ENCODE assay signal across 13 cellular contexts in the genomic region with DNA sequence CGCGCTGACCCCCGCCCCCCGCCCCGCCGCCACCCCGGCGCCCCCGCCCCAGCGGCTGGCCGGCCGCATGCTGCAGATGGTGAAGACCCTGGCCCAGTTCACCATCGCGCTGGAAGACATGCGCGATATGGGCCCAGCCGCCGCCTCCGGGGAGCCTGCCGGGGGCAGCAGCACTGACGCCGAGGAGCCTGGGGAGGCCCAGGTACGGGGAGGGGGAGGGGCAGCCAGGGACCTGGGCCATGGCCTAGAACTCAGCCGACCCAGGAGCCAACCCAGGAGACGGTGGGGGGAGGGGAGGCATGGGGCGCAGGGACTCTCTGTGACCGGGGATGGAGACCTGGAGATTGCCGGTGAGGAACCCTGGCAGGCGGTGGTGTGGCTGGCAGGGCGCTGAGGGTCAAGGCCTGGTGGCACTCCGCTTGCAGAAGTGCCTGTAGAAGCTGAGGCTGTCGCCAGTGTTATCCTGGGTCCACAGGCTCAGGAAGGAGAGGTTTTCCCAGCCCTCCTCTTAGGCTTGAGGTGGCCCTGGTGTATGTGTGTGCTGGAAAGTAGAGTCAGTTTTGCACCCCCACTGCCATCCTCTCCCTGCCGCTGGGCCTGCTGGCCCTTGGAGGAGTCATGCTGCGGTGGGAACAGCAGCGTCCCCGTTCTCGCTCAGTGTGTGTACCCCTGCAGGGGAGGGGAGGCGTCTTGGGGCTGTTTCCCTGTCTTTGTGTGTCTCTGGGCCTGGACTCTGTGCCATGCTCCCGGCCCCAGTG. TPM values are rescaled to one million over a fixed set of nuclear protein-coding genes. Genes with fewer than 3 reads are reported as not detected.
DNase-seq lines count a peak whose midpoint lies in the region; TF ChIP-seq lines count a peak whose summit lies in the region.
"Had no signal": no experiment of that assay in that cellular context is flagged by ENCODE, and none has a peak within 500 bp of the region (broad histone marks: within the 10 kb centered on the region; RNA-seq: fewer than 3 reads in every experiment).

No MANE protein-coding gene starts in this region.

- peaks cover 24% of the 10 kb centered on the region for H3K27me3 ChIP-seq in HUES48 (ENCODE audit: control insufficient read depth, insufficient read depth, low read length)
- H3K27me3 ChIP-seq in kidney epithelial cell (ENCODE audit: control insufficient read depth, insufficient read depth, low read length), result no peaks in the 10 kb centered on the region
- H3K27me3 ChIP-seq: MG63 had no signal

- H3K9me3 ChIP-seq in HUES48 (ENCODE audit: control insufficient read depth, insufficient read depth, low read length), result no peaks in the 10 kb centered on the region
- H3K9me3 ChIP-seq: MG63 had no signal

- peak in 13 of 61 donors; percentile 18 to 55 (median 42) for DNase-seq in caudate nucleus (lab: John Stamatoyannopoulos, UW)
- no peak for DNase-seq in kidney epithelial cell (ENCODE audit: low read depth)
- peak; percentile 22 for DNase-seq in superior temporal gyrus (ENCODE audit: extremely low spot score)
- DNase-seq in SHP77 (lab: John Stamatoyannopoulos, UW), result no peak
- DNase-seq in putamen (ENCODE audit: low spot score), result no peak
- no peak for DNase-seq in AG08395 (ENCODE audit: low spot score)
- DNase-seq in activated T-cell treated with anti-CD3 and anti-CD28 coated beads, Interleukin-2, amount 50 U/mL, for 48 hours, result no peak
- DNase-seq: activated CD4-positive, alpha-beta T cell treated with anti-CD3 and anti-CD28 coated beads, Interleukin-2, amount 50 U/mL, for 4 hours; activated naive CD4-positive, alpha-beta T cell; CD8-positive, alpha-beta memory T cell; foreskin keratinocyte; MG63 had no signal

- no peak overlapping the region for H3K27ac ChIP-seq in HUES48 (ENCODE audit: low read depth, low read length)
- H3K27ac ChIP-seq in caudate nucleus (ENCODE audit: low read depth, low read length), result peak overlapping the region; percentile 89
- H3K27ac ChIP-seq: foreskin keratinocyte had no signal

- peaks cover 10% of the 10 kb centered on the region; the same call in 1 of the 2 replicates for H3K4me1 ChIP-seq in HUES48 (ENCODE audit: control insufficient read depth, insufficient read depth, low read length)
- H3K4me1 ChIP-seq: foreskin keratinocyte had no signal

- H3K36me3 ChIP-seq in HUES48 (ENCODE audit: control insufficient read depth, insufficient read depth, low read length) (no peaks in the 10 kb centered on the region), kidney epithelial cell (ENCODE audit: control insufficient read depth, insufficient read depth, low read length) (no peaks in the 10 kb centered on the region)
- H3K36me3 ChIP-seq: MG63 had no signal

- no peak overlapping the region for H3K9ac ChIP-seq in HUES48 (ENCODE audit: low read depth, low read length)

- H3K4me3 ChIP-seq in HUES48 (ENCODE audit: low read depth, low read length) (peak overlapping the region; percentile 41; the same call in 1 of the 2 replicates), kidney epithelial cell (ENCODE audit: low read depth, low read length) (peak overlapping the region; percentile 33)
- H3K4me3 ChIP-seq: MG63 had no signal

- no peak for TF ChIP-seq CTCF in kidney epithelial cell (IDR thresholded peaks at IDR 0.05; ENCODE audit: insufficient read depth, low read length, poor library complexity, severe bottlenecking)

RNA-seq across cellular contexts. Expression of gene RELT, which starts 32.9 kb away (rescaled TPM):
- total RNA-seq in kidney epithelial cell, result 7.5 and 8.0 TPM in 2 replicates

RNA-seq across cellular contexts. Expression of gene ARHGEF17, which starts 35.2 kb away (rescaled TPM):
- total RNA-seq in kidney epithelial cell, result 25.5 and 31.1 TPM in 2 replicates
- total RNA-seq: CD8-positive, alpha-beta memory T cell had no signal
